ENCODE assay signal across 2 cellular contexts in genomic region chr12:49868952-49869815, GRCh38.
TF ChIP-seq lines count a peak whose summit lies in the region.

No MANE protein-coding gene starts in this region.

TF ChIP-seq in A549, 52 proteins besides CTCF, POLR2A, EP300 and RAD21 (continued from another document):
- no peak for TF ChIP-seq BCL3 (IDR thresholded peaks at IDR 0.05)

TF ChIP-seq in SK-N-SH treated with all-trans-retinoic acid at 6 μM for 48 hours, 23 proteins besides CTCF, POLR2A, EP300 and RAD21 (continued from another document):
- TF ChIP-seq POU6F1 (CRISPR knock-in tag; IDR thresholded peaks at IDR 0.05; ENCODE audit: borderline replicate concordance, low read depth) (no peak), TCF4 (CRISPR knock-in tag; IDR thresholded peaks at IDR 0.05; ENCODE audit: borderline replicate concordance) (peak; percentile 99), ZNF565 (CRISPR knock-in tag; conservative IDR thresholded peaks at IDR 0.05; ENCODE audit: low read depth) (no peak), ZFP30 (CRISPR knock-in tag; IDR thresholded peaks at IDR 0.05) (no peak), ZNF8 (CRISPR knock-in tag; IDR thresholded peaks at IDR 0.05) (peak; percentile 32; the same call in 1 of the 2 replicates), SNAI2 (CRISPR knock-in tag; IDR thresholded peaks at IDR 0.05) (peak; percentile 94), ARNTL (CRISPR knock-in tag; IDR thresholded peaks at IDR 0.05; ENCODE audit: borderline replicate concordance, low read depth) (no peak), GLIS3 (CRISPR knock-in tag; IDR thresholded peaks at IDR 0.05) (peak; percentile 77; the same call in 1 of the 2 replicates), PATZ1 (CRISPR knock-in tag; IDR thresholded peaks at IDR 0.05; ENCODE audit: borderline replicate concordance) (peak; percentile 90)
